15 cellular contexts compared by ENCODE assay signal in the genomic region with DNA sequence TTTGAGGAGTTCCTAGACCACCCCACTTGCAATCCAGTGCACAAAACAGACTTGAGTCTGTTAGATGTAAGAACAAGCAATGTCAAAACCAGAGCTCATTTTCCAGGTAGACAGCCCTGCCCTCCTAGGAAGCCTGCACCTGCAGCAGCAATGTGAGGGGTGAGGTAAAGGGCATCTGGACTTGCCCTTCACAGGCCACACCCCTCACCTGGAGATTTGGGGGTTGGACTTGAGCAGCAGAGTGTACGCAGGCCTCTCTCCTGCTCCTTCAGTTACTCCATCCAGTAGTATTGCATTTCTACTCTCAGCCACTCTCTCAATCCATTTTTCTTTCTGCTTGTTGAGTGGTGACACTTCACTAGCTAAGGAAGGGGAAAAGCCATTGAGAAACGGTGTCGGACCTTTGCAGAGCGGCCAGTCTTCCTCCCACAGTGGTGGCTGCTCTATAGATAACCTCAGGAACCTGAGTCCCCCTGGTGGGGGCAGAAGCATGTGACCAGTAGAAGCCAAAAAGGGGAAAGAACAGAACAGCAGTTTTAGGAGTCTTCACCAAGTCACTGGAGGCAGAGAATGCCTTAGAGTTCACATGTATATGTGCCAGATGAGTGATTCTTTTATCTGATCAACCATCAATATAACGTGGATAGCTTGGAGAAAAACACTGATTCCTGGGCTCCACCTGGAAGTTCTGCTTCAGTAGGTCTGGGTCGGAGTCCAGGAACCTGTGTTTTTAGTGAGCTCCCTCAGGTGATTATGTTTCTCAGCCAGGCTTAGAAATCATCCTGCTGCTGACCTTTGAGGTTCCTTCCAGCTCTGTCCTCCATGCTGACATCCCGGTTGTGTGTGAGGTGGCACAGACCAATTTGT. TPM values are rescaled to one million over a fixed set of nuclear protein-coding genes. Genes with fewer than 3 reads are reported as not detected.
DNase-seq lines count a peak whose midpoint lies in the region; ATAC-seq and TF ChIP-seq lines count a peak whose summit lies in the region.
"Had no signal": no experiment of that assay in that cellular context is flagged by ENCODE, and none has a peak within 500 bp of the region (broad histone marks: within the 10 kb centered on the region; RNA-seq: fewer than 3 reads in every experiment).

No MANE protein-coding gene starts in this region.

- in situ Hi-C loops in brain microvascular endothelial cell (cut with HindIII; ENCODE audit: low pct_ligation_motif_present, low sequenced_read_pairs) = no loop called here

- TF ChIP-seq CTCF in DND-41 (IDR thresholded peaks at IDR 0.05; ENCODE audit: borderline replicate concordance, extremely low read depth, low read length, poor library complexity, severe bottlenecking) (peak; percentile 13), brain microvascular endothelial cell (IDR thresholded peaks at IDR 0.05; ENCODE audit: low read depth, low read length, missing control alignments) (peak; percentile 21), parathyroid adenoma (IDR thresholded peaks at IDR 0.05) (no peak)

- intact Hi-C loops in aorta (cut with DNase I) = no loop called here

- H2AFZ ChIP-seq in DND-41 (ENCODE audit: low read depth, low read length) = no peak overlapping the region
- H2AFZ ChIP-seq in parathyroid adenoma = peak overlapping the region; percentile 22

- H4K20me1 ChIP-seq in DND-41 (ENCODE audit: insufficient read depth, low read length) = peaks cover 3% of the 10 kb centered on the region; the same call in 1 of the 2 replicates

- H3K4me1 ChIP-seq in DND-41 (ENCODE audit: insufficient read depth, low read length) (no peaks in the 10 kb centered on the region), parathyroid adenoma (peaks cover 21% of the 10 kb centered on the region), aorta (ENCODE audit: control insufficient read depth in 1 of 2, insufficient read depth in 2 of 2, low read length in 2 of 2) (no peaks in the 10 kb centered on the region)

- WGBS in aorta, 2 donors = 79 to 84% methylated on average over 7 of the region's 7 CpGs

- ATAC-seq in DND-41 (ENCODE audit: insufficient read depth, low read depth) (no peak), aorta (ENCODE audit: low FRiP score) (no peak)
- ATAC-seq: T-cell had no signal

- H3K27ac ChIP-seq in DND-41 (ENCODE audit: low read length) = no peak overlapping the region
- no peak overlapping the region for H3K27ac ChIP-seq in brain microvascular endothelial cell
- peak overlapping the region; percentile 81 for H3K27ac ChIP-seq in parathyroid adenoma
- no peak overlapping the region for H3K27ac ChIP-seq in aorta (ENCODE audit: low read depth in 1 of 2, low read length in 2 of 2)
- H3K27ac ChIP-seq: C4-2B had no signal

- H3K36me3 ChIP-seq in DND-41 (ENCODE audit: insufficient read depth, low read length) (peaks cover 68% of the 10 kb centered on the region), brain microvascular endothelial cell (replicated peaks) (peaks cover 39% of the 10 kb centered on the region), parathyroid adenoma (ENCODE audit: control insufficient read depth, insufficient read depth, low read length) (no peaks in the 10 kb centered on the region), aorta (ENCODE audit: control insufficient read depth in 1 of 2, insufficient read depth in 2 of 2, low read length in 1 of 2) (peaks cover 8 to 22% of the 10 kb centered on the region in 2 donors)

- no peaks in the 10 kb centered on the region for H3K9me3 ChIP-seq in DND-41 (ENCODE audit: insufficient read depth, low read length, severe bottlenecking)
- no peaks in the 10 kb centered on the region for H3K9me3 ChIP-seq in parathyroid adenoma (ENCODE audit: control insufficient read depth, low read length)
- H3K9me3 ChIP-seq in aorta (ENCODE audit: control insufficient read depth, low read length) = no peaks in the 10 kb centered on the region

- no peak overlapping the region for H3K9ac ChIP-seq in DND-41 (ENCODE audit: low read depth, low read length)
- no peak overlapping the region for H3K9ac ChIP-seq in parathyroid adenoma

- H3K27me3 ChIP-seq in DND-41 (ENCODE audit: insufficient read depth, low read length, poor library complexity) (no peaks in the 10 kb centered on the region), brain microvascular endothelial cell (replicated peaks) (no peaks in the 10 kb centered on the region), parathyroid adenoma (ENCODE audit: control insufficient read depth, insufficient read depth, low read length) (no peaks in the 10 kb centered on the region), aorta (ENCODE audit: control insufficient read depth in 1 of 2, insufficient read depth in 2 of 2, low read length in 1 of 2) (no peaks in the 10 kb centered on the region)

- H3K79me2 ChIP-seq in DND-41 (ENCODE audit: insufficient read depth, low read length) (no peaks in the 10 kb centered on the region), parathyroid adenoma (peaks cover 16% of the 10 kb centered on the region)

- H3K4me3 ChIP-seq in DND-41 (ENCODE audit: low read depth in 1 of 2, low read length in 2 of 2) (no peak overlapping the region), brain microvascular endothelial cell (ENCODE audit: low read depth, low read length) (no peak overlapping the region), parathyroid adenoma (ENCODE audit: low read depth, low read length) (peak overlapping the region; percentile 36), aorta (ENCODE audit: low read length in 2 of 2) (no peak overlapping the region)

- H3K4me2 ChIP-seq in DND-41 (ENCODE audit: insufficient read depth, low read length) (no peak overlapping the region), parathyroid adenoma (ENCODE audit: low read length) (peak overlapping the region; percentile 48)

- no peak for DNase-seq in DND-41
- peak; percentile 26 for DNase-seq in NAMALWA (ENCODE audit: low spot score)
- DNase-seq in brain microvascular endothelial cell = no peak
- DNase-seq in NCI-H1105 treated with DMSO at 0.1 percent for 48 hours (lab: John Stamatoyannopoulos, UW) = no peak
- no peak for DNase-seq in aorta
- no peak for DNase-seq in NCI-H526 (lab: John Stamatoyannopoulos, UW)
- no peak for DNase-seq in hepatic stellate cell (ENCODE audit: low spot score)
- DNase-seq: activated CD4-positive, alpha-beta T cell treated with anti-CD3 and anti-CD28 coated beads for 48 hours; anterior cingulate cortex; foreskin melanocyte; NCI-H2081 treated with DMSO at 0.1 percent for 48 hours; stimulated activated CD4-positive, alpha-beta T cell treated with anti-CD3 and anti-CD28 coated beads, Interleukin-2, amount 100 ng/mL, for 48 hours had no signal

RNA-seq across cellular contexts. Expression of a gene that starts 28.0 kb away (rescaled TPM):
- total RNA-seq in aorta = 10 to 100 TPM; 29.0 to 30.2 TPM
- polyA plus RNA-seq in aorta = 1 to 10 TPM; 5.8 to 9.6 TPM
